1 cellular context compared by ENCODE assay signal in genomic region chr10:102850025-102850518, GRCh38.
TF ChIP-seq lines count a peak whose summit lies in the region.

No MANE protein-coding gene starts in this region.

TF ChIP-seq in HepG2, 621 proteins besides CTCF, POLR2A, EP300 and RAD21 (continued from another document and continues in another):
- TF ChIP-seq NFAT5 (CRISPR knock-in tag; IDR thresholded peaks at IDR 0.05), result no peak
- no peak for TF ChIP-seq U2AF1 (optimal IDR thresholded peaks at IDR 0.05; ENCODE audit: low read depth, low read length)
- TF ChIP-seq, protein P1, sequence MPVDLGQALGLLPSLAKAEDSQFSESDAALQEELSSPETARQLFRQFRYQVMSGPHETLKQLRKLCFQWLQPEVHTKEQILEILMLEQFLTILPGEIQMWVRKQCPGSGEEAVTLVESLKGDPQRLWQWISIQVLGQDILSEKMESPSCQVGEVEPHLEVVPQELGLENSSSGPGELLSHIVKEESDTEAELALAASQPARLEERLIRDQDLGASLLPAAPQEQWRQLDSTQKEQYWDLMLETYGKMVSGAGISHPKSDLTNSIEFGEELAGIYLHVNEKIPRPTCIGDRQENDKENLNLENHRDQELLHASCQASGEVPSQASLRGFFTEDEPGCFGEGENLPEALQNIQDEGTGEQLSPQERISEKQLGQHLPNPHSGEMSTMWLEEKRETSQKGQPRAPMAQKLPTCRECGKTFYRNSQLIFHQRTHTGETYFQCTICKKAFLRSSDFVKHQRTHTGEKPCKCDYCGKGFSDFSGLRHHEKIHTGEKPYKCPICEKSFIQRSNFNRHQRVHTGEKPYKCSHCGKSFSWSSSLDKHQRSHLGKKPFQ (CRISPR knock-in tag; IDR thresholded peaks at IDR 0.05; ENCODE audit: insufficient replicate concordance), result no peak
- TF ChIP-seq, protein P2, sequence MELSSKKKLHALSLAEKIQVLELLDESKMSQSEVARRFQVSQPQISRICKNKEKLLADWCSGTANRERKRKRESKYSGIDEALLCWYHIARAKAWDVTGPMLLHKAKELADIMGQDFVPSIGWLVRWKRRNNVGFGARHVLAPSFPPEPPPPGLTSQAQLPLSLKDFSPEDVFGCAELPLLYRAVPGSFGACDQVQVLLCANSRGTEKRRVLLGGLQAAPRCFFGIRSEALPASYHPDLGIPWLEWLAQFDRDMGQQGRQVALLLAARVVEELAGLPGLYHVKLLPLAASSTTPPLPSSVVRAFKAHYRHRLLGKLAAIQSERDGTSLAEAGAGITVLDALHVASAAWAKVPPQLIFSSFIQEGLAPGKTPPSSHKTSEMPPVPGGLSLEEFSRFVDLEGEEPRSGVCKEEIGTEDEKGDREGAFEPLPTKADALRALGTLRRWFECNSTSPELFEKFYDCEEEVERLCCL (CRISPR knock-in tag; IDR thresholded peaks at IDR 0.05; ENCODE audit: borderline replicate concordance), result 0 out of 2 replicates have a peak, but pooled peaks have one; percentile 17
- peak; percentile 89; the same call in 1 of the 2 replicates for TF ChIP-seq ATM (IDR thresholded peaks at IDR 0.05; ENCODE audit: borderline replicate concordance)
- no peak for TF ChIP-seq ZNF776 (CRISPR knock-in tag; IDR thresholded peaks at IDR 0.05)
- TF ChIP-seq ZNF260 (CRISPR knock-in tag; IDR thresholded peaks at IDR 0.05; ENCODE audit: borderline replicate concordance, low read depth), result no peak
- no peak for TF ChIP-seq SATB2 (CRISPR knock-in tag; IDR thresholded peaks at IDR 0.05)
- no peak; the same call in 1 of the 2 replicates for TF ChIP-seq NR2F2 (IDR thresholded peaks at IDR 0.05; ENCODE audit: borderline replicate concordance, low read depth)
- TF ChIP-seq E2F5 (CRISPR knock-in tag; conservative IDR thresholded peaks at IDR 0.05), result no peak
- no peak for TF ChIP-seq KAT7 (CRISPR knock-in tag; IDR thresholded peaks at IDR 0.05; ENCODE audit: borderline replicate concordance)
- peak; percentile 57 for TF ChIP-seq HHEX (CRISPR knock-in tag; IDR thresholded peaks at IDR 0.05)
- no peak for TF ChIP-seq ZNF775 (CRISPR knock-in tag; IDR thresholded peaks at IDR 0.05; ENCODE audit: borderline replicate concordance)
- TF ChIP-seq THAP7 (CRISPR knock-in tag; IDR thresholded peaks at IDR 0.05), result no peak
- no peak for TF ChIP-seq HNRNPUL1 (IDR thresholded peaks at IDR 0.05; ENCODE audit: low read depth, low read length)
- no peak for TF ChIP-seq POLR2AphosphoS2 (IDR thresholded peaks at IDR 0.05; ENCODE audit: low read depth, low read length)
- no peak for TF ChIP-seq MAZ (IDR thresholded peaks at IDR 0.05; ENCODE audit: borderline replicate concordance, low read depth, low read length)
- peak; percentile 48; the same call in 1 of the 2 replicates for TF ChIP-seq MAZ (CRISPR knock-in tag; IDR thresholded peaks at IDR 0.05; ENCODE audit: low read depth)
- no peak for TF ChIP-seq MLXIP (CRISPR knock-in tag; IDR thresholded peaks at IDR 0.05; ENCODE audit: borderline replicate concordance)
- no peak for TF ChIP-seq ZNF577 (CRISPR knock-in tag; IDR thresholded peaks at IDR 0.05; ENCODE audit: borderline replicate concordance, low read depth)
- no peak for TF ChIP-seq ZNF329 (CRISPR knock-in tag; IDR thresholded peaks at IDR 0.05; ENCODE audit: low read depth)
- TF ChIP-seq, protein P3, sequence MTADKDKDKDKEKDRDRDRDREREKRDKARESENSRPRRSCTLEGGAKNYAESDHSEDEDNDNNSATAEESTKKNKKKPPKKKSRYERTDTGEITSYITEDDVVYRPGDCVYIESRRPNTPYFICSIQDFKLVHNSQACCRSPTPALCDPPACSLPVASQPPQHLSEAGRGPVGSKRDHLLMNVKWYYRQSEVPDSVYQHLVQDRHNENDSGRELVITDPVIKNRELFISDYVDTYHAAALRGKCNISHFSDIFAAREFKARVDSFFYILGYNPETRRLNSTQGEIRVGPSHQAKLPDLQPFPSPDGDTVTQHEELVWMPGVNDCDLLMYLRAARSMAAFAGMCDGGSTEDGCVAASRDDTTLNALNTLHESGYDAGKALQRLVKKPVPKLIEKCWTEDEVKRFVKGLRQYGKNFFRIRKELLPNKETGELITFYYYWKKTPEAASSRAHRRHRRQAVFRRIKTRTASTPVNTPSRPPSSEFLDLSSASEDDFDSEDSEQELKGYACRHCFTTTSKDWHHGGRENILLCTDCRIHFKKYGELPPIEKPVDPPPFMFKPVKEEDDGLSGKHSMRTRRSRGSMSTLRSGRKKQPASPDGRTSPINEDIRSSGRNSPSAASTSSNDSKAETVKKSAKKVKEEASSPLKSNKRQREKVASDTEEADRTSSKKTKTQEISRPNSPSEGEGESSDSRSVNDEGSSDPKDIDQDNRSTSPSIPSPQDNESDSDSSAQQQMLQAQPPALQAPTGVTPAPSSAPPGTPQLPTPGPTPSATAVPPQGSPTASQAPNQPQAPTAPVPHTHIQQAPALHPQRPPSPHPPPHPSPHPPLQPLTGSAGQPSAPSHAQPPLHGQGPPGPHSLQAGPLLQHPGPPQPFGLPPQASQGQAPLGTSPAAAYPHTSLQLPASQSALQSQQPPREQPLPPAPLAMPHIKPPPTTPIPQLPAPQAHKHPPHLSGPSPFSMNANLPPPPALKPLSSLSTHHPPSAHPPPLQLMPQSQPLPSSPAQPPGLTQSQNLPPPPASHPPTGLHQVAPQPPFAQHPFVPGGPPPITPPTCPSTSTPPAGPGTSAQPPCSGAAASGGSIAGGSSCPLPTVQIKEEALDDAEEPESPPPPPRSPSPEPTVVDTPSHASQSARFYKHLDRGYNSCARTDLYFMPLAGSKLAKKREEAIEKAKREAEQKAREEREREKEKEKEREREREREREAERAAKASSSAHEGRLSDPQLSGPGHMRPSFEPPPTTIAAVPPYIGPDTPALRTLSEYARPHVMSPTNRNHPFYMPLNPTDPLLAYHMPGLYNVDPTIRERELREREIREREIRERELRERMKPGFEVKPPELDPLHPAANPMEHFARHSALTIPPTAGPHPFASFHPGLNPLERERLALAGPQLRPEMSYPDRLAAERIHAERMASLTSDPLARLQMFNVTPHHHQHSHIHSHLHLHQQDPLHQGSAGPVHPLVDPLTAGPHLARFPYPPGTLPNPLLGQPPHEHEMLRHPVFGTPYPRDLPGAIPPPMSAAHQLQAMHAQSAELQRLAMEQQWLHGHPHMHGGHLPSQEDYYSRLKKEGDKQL (CRISPR knock-in tag; IDR thresholded peaks at IDR 0.05; ENCODE audit: low read depth), result no peak
- TF ChIP-seq PAF1 (CRISPR knock-in tag; IDR thresholded peaks at IDR 0.05), result no peak
- TF ChIP-seq ZSCAN20 (CRISPR knock-in tag; IDR thresholded peaks at IDR 0.05; ENCODE audit: borderline replicate concordance), result no peak
- TF ChIP-seq ZNF547 (CRISPR knock-in tag; IDR thresholded peaks at IDR 0.05), result no peak; the same call in 1 of the 2 replicates
- TF ChIP-seq ZNF564 (CRISPR knock-in tag; IDR thresholded peaks at IDR 0.05), result peak; percentile 60
- TF ChIP-seq ELF3 (CRISPR knock-in tag; IDR thresholded peaks at IDR 0.05), result peak; percentile 92
- 0 out of 2 replicates have a peak, but pooled peaks have one; percentile 49 for TF ChIP-seq FOXO4 (CRISPR knock-in tag; conservative IDR thresholded peaks at IDR 0.05)
- no peak for TF ChIP-seq CEBPZ (IDR thresholded peaks at IDR 0.05; ENCODE audit: low read length)
- peak; percentile 90; the same call in 1 of the 2 replicates for TF ChIP-seq ZNF670 (CRISPR knock-in tag; IDR thresholded peaks at IDR 0.05; ENCODE audit: borderline replicate concordance)
